ENCODE assay signal across 8 cellular contexts in the genomic region with DNA sequence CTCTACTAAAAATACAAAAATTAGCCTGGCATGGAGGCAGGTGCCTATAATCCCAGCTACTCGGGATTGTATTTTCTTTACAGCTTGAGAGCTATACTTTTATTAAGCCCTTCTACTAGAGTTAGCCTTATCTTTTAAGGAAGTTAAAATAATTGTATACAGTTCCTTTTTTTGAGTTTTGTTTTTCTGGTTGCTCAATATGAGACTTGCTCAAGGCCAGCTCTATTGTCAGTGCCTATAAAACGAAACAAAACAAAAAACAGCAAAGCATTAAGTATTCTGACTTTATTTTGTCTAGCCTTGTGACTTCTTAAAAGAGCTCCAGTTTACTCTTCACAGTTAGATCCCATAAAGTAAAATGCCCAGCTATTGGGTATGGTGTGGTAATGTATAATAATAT. TPM values are rescaled to one million over a fixed set of nuclear protein-coding genes. Genes with fewer than 3 reads are reported as not detected.
DNase-seq lines count a peak whose midpoint lies in the region; ATAC-seq and TF ChIP-seq lines count a peak whose summit lies in the region.

No MANE protein-coding gene starts in this region.

- ATAC-seq in GM19043 (IDR thresholded peaks at IDR 0.05; ENCODE audit: low read depth, unreplicated experiment), result peak; percentile 84
- peak; percentile 77 for ATAC-seq in HG03045 (IDR thresholded peaks at IDR 0.05; ENCODE audit: unreplicated experiment)
- ATAC-seq in T-helper 17 cell, result peak; percentile 50
- no peak for ATAC-seq in activated CD8-positive, alpha-beta memory T cell treated with anti-CD3 and anti-CD28 coated beads, Interleukin-2, amount 10 ng/mL, durations not matched to agents 7 days and 5 days

- H3K9me3 ChIP-seq in T-helper 17 cell (ENCODE audit: control insufficient read depth, low read length, poor library complexity, severe bottlenecking) (no peaks in the 10 kb centered on the region), spleen (peaks cover 0 to 4% (median 0%) of the 10 kb centered on the region in 8 donors)

- H3K9me3 Mint-ChIP-seq in activated CD8-positive, alpha-beta memory T cell treated with anti-CD3 and anti-CD28 coated beads, Interleukin-2, amount 10 ng/mL, durations not matched to agents 7 days and 5 days (ENCODE audit: low read depth), result no peaks in the 10 kb centered on the region

- intact Hi-C loops in spleen (cut with DNase I; ENCODE audit: low total_unique reads), result no loop called here

- no peak for TF ChIP-seq CTCF in spleen (IDR thresholded peaks at IDR 0.05 in 8 of 11, conservative IDR thresholded peaks at IDR 0.05 in 3 of 11)

- H3K36me3 Mint-ChIP-seq in T-helper 17 cell (ENCODE audit: low read depth), result peaks cover 3% of the 10 kb centered on the region
- peaks cover 17% of the 10 kb centered on the region for H3K36me3 Mint-ChIP-seq in activated CD8-positive, alpha-beta memory T cell treated with anti-CD3 and anti-CD28 coated beads, Interleukin-2, amount 10 ng/mL, durations not matched to agents 7 days and 5 days

- H3K27me3 ChIP-seq in spleen (replicated peaks in 1 of 7), result no peaks in the 10 kb centered on the region

- no peak for TF ChIP-seq POLR2A in spleen (IDR thresholded peaks at IDR 0.05)

- peaks cover 0 to 12% (median 0%) of the 10 kb centered on the region in 6 donors for H3K36me3 ChIP-seq in spleen

- no peak overlapping the region for H3K27ac Mint-ChIP-seq in T-helper 17 cell
- H3K27ac Mint-ChIP-seq in activated CD8-positive, alpha-beta memory T cell treated with anti-CD3 and anti-CD28 coated beads, Interleukin-2, amount 10 ng/mL, durations not matched to agents 7 days and 5 days, result no peak overlapping the region

- H3K4me3 Mint-ChIP-seq in T-helper 17 cell, result no peak overlapping the region
- H3K4me3 Mint-ChIP-seq in activated CD8-positive, alpha-beta memory T cell treated with anti-CD3 and anti-CD28 coated beads, Interleukin-2, amount 10 ng/mL, durations not matched to agents 7 days and 5 days, result no peak overlapping the region

- CTCF ChIA-PET in activated CD8-positive, alpha-beta memory T cell treated with anti-CD3 and anti-CD28 coated beads, Interleukin-2, amount 10 ng/mL, durations not matched to agents 7 days and 5 days (lab: Charles Lee), result no interaction called here

- no peak for DNase-seq in T-helper 17 cell
- DNase-seq in spleen, result no peak
- DNase-seq in iPS-NIHi11 (ENCODE audit: low spot score), result no peak
- DNase-seq in stimulated activated CD4-positive, alpha-beta T cell treated with anti-CD3 and anti-CD28 coated beads, Interleukin-4, amount 100 ng/mL, for 1 hour, result no peak
- DNase-seq in DMS153 (lab: John Stamatoyannopoulos, UW), result no peak
- no peak for DNase-seq in activated CD8-positive, alpha-beta memory T cell treated with anti-CD3 and anti-CD28 coated beads, Interleukin-2, amount 10 ng/mL, durations not matched to agents 7 days and 5 days

- 16 to 41% (median 26%) methylated on average over 2 of the region's 2 CpGs for WGBS in spleen, 5 donors

- H3K4me3 ChIP-seq in spleen, result peak overlapping the region in 2 of 8 donors; percentile 16 to 47

- peaks cover 28% of the 10 kb centered on the region for H3K4me1 Mint-ChIP-seq in T-helper 17 cell
- no peaks in the 10 kb centered on the region for H3K4me1 Mint-ChIP-seq in activated CD8-positive, alpha-beta memory T cell treated with anti-CD3 and anti-CD28 coated beads, Interleukin-2, amount 10 ng/mL, durations not matched to agents 7 days and 5 days

- H3K4me1 ChIP-seq in spleen, result peaks cover 16 to 74% (median 61%) of the 10 kb centered on the region in 6 donors

- H3K27ac ChIP-seq in spleen, result peak overlapping the region; percentile 49 to 90 (median 84)

- H3K27me3 Mint-ChIP-seq in T-helper 17 cell, result no peaks in the 10 kb centered on the region
- no peaks in the 10 kb centered on the region for H3K27me3 Mint-ChIP-seq in activated CD8-positive, alpha-beta memory T cell treated with anti-CD3 and anti-CD28 coated beads, Interleukin-2, amount 10 ng/mL, durations not matched to agents 7 days and 5 days

RNA-seq across cellular contexts. Expression of gene PKN2, which starts 17.2 kb away (rescaled TPM):
- total RNA-seq in T-helper 17 cell (10 to 100 TPM; 35.0 to 42.6 TPM), spleen (10 to 100 TPM; 43.2 to 63.9 (median 52.1) TPM)
- polyA plus RNA-seq in spleen, result 10 to 100 TPM; 10.2 to 13.3 (median 12.5) TPM
- 10 to 100 TPM; 20.0 to 25.8 TPM for total RNA-seq in activated CD8-positive, alpha-beta memory T cell treated with anti-CD3 and anti-CD28 coated beads, Interleukin-2, amount 10 ng/mL, durations not matched to agents 7 days and 5 days
